1 cellular context compared by ENCODE assay signal in the genomic region with DNA sequence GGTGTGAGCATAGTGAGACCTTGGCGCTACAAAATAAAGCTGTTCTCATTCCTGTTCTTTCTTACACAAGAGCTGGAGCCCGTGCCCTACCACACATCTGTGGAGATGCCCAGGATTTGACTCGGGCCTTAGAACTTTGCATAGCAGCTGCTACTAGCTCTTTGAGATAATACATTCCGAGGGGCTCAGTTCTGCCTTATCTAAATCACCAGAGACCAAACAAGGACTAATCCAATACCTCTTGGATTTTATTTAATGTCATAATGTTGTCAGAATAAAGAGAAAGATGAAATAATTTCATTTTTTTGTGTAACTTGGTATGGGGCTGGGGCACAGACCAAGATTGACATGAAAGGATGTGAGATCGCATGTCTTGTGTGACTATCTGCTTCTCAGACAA.
TF ChIP-seq lines count a peak whose summit lies in the region.

No MANE protein-coding gene starts in this region.

TF ChIP-seq in endothelial cell of umbilical vein, 7 proteins besides CTCF, POLR2A, EP300 and RAD21:
- TF ChIP-seq MYC (IDR thresholded peaks at IDR 0.05; ENCODE audit: low read depth, low read length): no peak
- no peak for TF ChIP-seq GATA2 (IDR thresholded peaks at IDR 0.05; ENCODE audit: insufficient read depth, insufficient read length, low read depth, low read length)
- TF ChIP-seq EZH2 (IDR thresholded peaks at IDR 0.05; ENCODE audit: borderline replicate concordance, low read depth, low read length, severe bottlenecking): no peak
- TF ChIP-seq POLR2AphosphoS5 (IDR thresholded peaks at IDR 0.05; ENCODE audit: insufficient read depth, low read depth, low read length): no peak
- TF ChIP-seq FOS (IDR thresholded peaks at IDR 0.05; ENCODE audit: borderline replicate concordance, insufficient read depth, low read length): no peak
- no peak for TF ChIP-seq MAX (IDR thresholded peaks at IDR 0.05; ENCODE audit: insufficient read depth, insufficient read length)
- no peak for TF ChIP-seq JUN (IDR thresholded peaks at IDR 0.05; ENCODE audit: borderline replicate concordance, insufficient read depth, insufficient read length, low read depth)
TF ChIP-seq in endothelial cell of umbilical vein: peak in this region for 0.
